In genomic region chr3:52237006-52237658, GRCh38 we compare ENCODE assay signal across 8 cellular contexts. TPM values are rescaled to one million over a fixed set of nuclear protein-coding genes. Genes with fewer than 3 reads are reported as not detected.
DNase-seq lines count a peak whose midpoint lies in the region; ATAC-seq and TF ChIP-seq lines count a peak whose summit lies in the region.

No MANE protein-coding gene starts in this region.

- DNase-seq in activated CD8-positive, alpha-beta memory T cell treated with anti-CD3 and anti-CD28 coated beads, Interleukin-2, amount 10 ng/mL, durations not matched to agents 7 days and 5 days, result no peak
- DNase-seq in activated CD8-positive, alpha-beta memory T cell treated with anti-CD3 and anti-CD28 coated beads for 24 hours, result no peak
- DNase-seq in astrocyte of the cerebellum (ENCODE audit: low read depth), result no peak
- no peak for DNase-seq in right lobe of liver
- peak in 1 of 2 donors; percentile 64 for DNase-seq in tibial artery
- DNase-seq in SW 1271 (lab: John Stamatoyannopoulos, UW), result no peak

- peak overlapping the region; percentile 48 for H3K4me3 Mint-ChIP-seq in activated CD8-positive, alpha-beta memory T cell treated with anti-CD3 and anti-CD28 coated beads, Interleukin-2, amount 10 ng/mL, durations not matched to agents 7 days and 5 days

- H3K4me3 ChIP-seq in astrocyte of the cerebellum (ENCODE audit: low read depth, low read length) (peak overlapping the region; percentile 78), right lobe of liver (peak overlapping the region in 1 of 3 donors; percentile 89), tibial artery (peak overlapping the region; percentile 82 to 94)

- H3K27me3 ChIP-seq in right lobe of liver, result no peaks in the 10 kb centered on the region
- H3K27me3 ChIP-seq in tibial artery, result no peaks in the 10 kb centered on the region

- WGBS in right lobe of liver (ENCODE audit: insufficient coverage, low coverage, low lambda C conversion rate, missing lambda C conversion rate), result 78% methylated on average over 1 of the region's 6 CpGs

- H3K27ac Mint-ChIP-seq in activated CD8-positive, alpha-beta memory T cell treated with anti-CD3 and anti-CD28 coated beads, Interleukin-2, amount 10 ng/mL, durations not matched to agents 7 days and 5 days, result peak overlapping the region; percentile 61

- in situ Hi-C loops in astrocyte of the cerebellum (cut with HindIII; ENCODE audit: low sequenced_read_pairs), result no loop called here

- ATAC-seq in activated CD8-positive, alpha-beta memory T cell treated with anti-CD3 and anti-CD28 coated beads, Interleukin-2, amount 10 ng/mL, durations not matched to agents 7 days and 5 days, result no peak
- no peak for ATAC-seq in right lobe of liver
- ATAC-seq in esophagus mucosa, result no peak
- ATAC-seq in GM19035 (IDR thresholded peaks at IDR 0.05; ENCODE audit: unreplicated experiment), result no peak

- no peaks in the 10 kb centered on the region for H3K9me3 Mint-ChIP-seq in activated CD8-positive, alpha-beta memory T cell treated with anti-CD3 and anti-CD28 coated beads, Interleukin-2, amount 10 ng/mL, durations not matched to agents 7 days and 5 days (ENCODE audit: low read depth)

- peak overlapping the region; percentile 78 to 94 (median 83) for H3K27ac ChIP-seq in right lobe of liver
- peak overlapping the region; percentile 80 to 94 for H3K27ac ChIP-seq in tibial artery

- CTCF ChIA-PET in activated CD8-positive, alpha-beta memory T cell treated with anti-CD3 and anti-CD28 coated beads, Interleukin-2, amount 10 ng/mL, durations not matched to agents 7 days and 5 days (lab: Charles Lee), result interaction anchor here (0.6 to 13.8 kb wide), 10 partner anchors 9 to 235 kb away, joined by 3 to 176 read pairs (median 3); partner anchors contain the start of genes TLR9 and WDR82

- no peaks in the 10 kb centered on the region for H3K27me3 Mint-ChIP-seq in activated CD8-positive, alpha-beta memory T cell treated with anti-CD3 and anti-CD28 coated beads, Interleukin-2, amount 10 ng/mL, durations not matched to agents 7 days and 5 days

- no peak for TF ChIP-seq CTCF in astrocyte of the cerebellum (IDR thresholded peaks at IDR 0.05; ENCODE audit: low read depth, low read length, missing control alignments)
- no peak for TF ChIP-seq CTCF in right lobe of liver (IDR thresholded peaks at IDR 0.05)
- no peak for TF ChIP-seq CTCF in tibial artery (IDR thresholded peaks at IDR 0.05)

- H3K36me3 ChIP-seq in right lobe of liver, result no peaks in the 10 kb centered on the region
- peaks cover 0 to 29% (median 12%) of the 10 kb centered on the region in 3 donors for H3K36me3 ChIP-seq in tibial artery

- no peak for TF ChIP-seq POLR2A in right lobe of liver (IDR thresholded peaks at IDR 0.05)

- H3K9me3 ChIP-seq in right lobe of liver (no peaks in the 10 kb centered on the region), tibial artery (no peaks in the 10 kb centered on the region)

- H3K4me1 ChIP-seq in right lobe of liver (peaks cover 0 to 60% (median 30%) of the 10 kb centered on the region in 4 donors), tibial artery (peaks cover 0 to 58% (median 38%) of the 10 kb centered on the region in 4 donors)

- H3K4me1 Mint-ChIP-seq in activated CD8-positive, alpha-beta memory T cell treated with anti-CD3 and anti-CD28 coated beads, Interleukin-2, amount 10 ng/mL, durations not matched to agents 7 days and 5 days, result peaks cover 71% of the 10 kb centered on the region

- H3K36me3 Mint-ChIP-seq in activated CD8-positive, alpha-beta memory T cell treated with anti-CD3 and anti-CD28 coated beads, Interleukin-2, amount 10 ng/mL, durations not matched to agents 7 days and 5 days, result peaks cover 27% of the 10 kb centered on the region

- intact Hi-C loops in right lobe of liver (cut with DNase I) (loop anchor here in 1 of 2 donors (5.0 kb wide), 1 partner anchor 40 kb away; the partner anchor contains the start of gene WDR82), tibial artery (cut with DNase I; ENCODE audit: low total_unique reads) (no loop called here)

RNA-seq across cellular contexts. Expression of gene TWF2, which starts 1.8 kb away (rescaled TPM):
- 100 to 1,000 TPM; 110 to 131 TPM for total RNA-seq in activated CD8-positive, alpha-beta memory T cell treated with anti-CD3 and anti-CD28 coated beads, Interleukin-2, amount 10 ng/mL, durations not matched to agents 7 days and 5 days
- total RNA-seq in right lobe of liver (10 to 100 TPM; 12.9 to 34.4 (median 23.7) TPM), esophagus mucosa (37.4 TPM)

RNA-seq across cellular contexts. Expression of gene PPM1M, which starts 8.4 kb away (rescaled TPM):
- 10 to 100 TPM; 91.1 to 94.1 TPM for total RNA-seq in activated CD8-positive, alpha-beta memory T cell treated with anti-CD3 and anti-CD28 coated beads, Interleukin-2, amount 10 ng/mL, durations not matched to agents 7 days and 5 days
- 1 to 10 TPM; 2.8 to 7.1 (median 4.5) TPM for total RNA-seq in right lobe of liver
- total RNA-seq in esophagus mucosa, result 9.5 TPM

RNA-seq across cellular contexts. Expression of gene TLR9, which starts 11.7 kb away (rescaled TPM):
- under 1 TPM in 1 of 2 experiments, not detected in 1; 0.64 TPM for total RNA-seq in activated CD8-positive, alpha-beta memory T cell treated with anti-CD3 and anti-CD28 coated beads, Interleukin-2, amount 10 ng/mL, durations not matched to agents 7 days and 5 days
- total RNA-seq in right lobe of liver (under 1 TPM in 4 of 6 experiments, not detected in 2; 0.12 to 0.59 (median 0.24) TPM), esophagus mucosa (0.04 TPM)

RNA-seq across cellular contexts. Expression of gene ALAS1, which starts 39.2 kb away (rescaled TPM):
- total RNA-seq in activated CD8-positive, alpha-beta memory T cell treated with anti-CD3 and anti-CD28 coated beads, Interleukin-2, amount 10 ng/mL, durations not matched to agents 7 days and 5 days, result 10 to 100 TPM; 61.3 to 84.2 TPM
- 100 to 1,000 TPM in 4 of 6 experiments, 10 to 100 TPM in 2; 73.4 to 783 (median 147) TPM for total RNA-seq in right lobe of liver
- total RNA-seq in esophagus mucosa, result 45.2 TPM

RNA-seq across cellular contexts. Expression of gene WDR82, which starts 41.3 kb away (rescaled TPM):
- 100 to 1,000 TPM; 114 to 132 TPM for total RNA-seq in activated CD8-positive, alpha-beta memory T cell treated with anti-CD3 and anti-CD28 coated beads, Interleukin-2, amount 10 ng/mL, durations not matched to agents 7 days and 5 days
- total RNA-seq in right lobe of liver, result 10 to 100 TPM; 14.1 to 25.2 (median 20.7) TPM
- total RNA-seq in esophagus mucosa, result 52.2 TPM
